ENCODE assay signal across 17 cellular contexts in genomic region chr14:68670344-68670725, GRCh38.
DNase-seq lines count a peak whose midpoint lies in the region; ATAC-seq and TF ChIP-seq lines count a peak whose summit lies in the region.
"Had no signal": no experiment of that assay in that cellular context is flagged by ENCODE, and none has a peak within 500 bp of the region (broad histone marks: within the 10 kb centered on the region; RNA-seq: fewer than 3 reads in every experiment).

No MANE protein-coding gene starts in this region.

- peak overlapping the region; percentile 78 for H3K27ac Mint-ChIP-seq in HFFc6
- no peak overlapping the region for H3K27ac Mint-ChIP-seq in natural killer cell treated with Interleukin-12 subunit alpha and Interleukin-12 subunit beta and Interleukin-15 and Interleukin-18, amount 100 ng/mL, for 72 hours
- H3K27ac Mint-ChIP-seq: activated B cell treated with CpG ODN at 0.5 μM for 24 hours had no signal

- H3K4me3 Mint-ChIP-seq in HFFc6, result peak overlapping the region; percentile 24; the same call in 1 of the 2 replicates
- H3K4me3 Mint-ChIP-seq in natural killer cell treated with Interleukin-12 subunit alpha and Interleukin-12 subunit beta and Interleukin-15 and Interleukin-18, amount 100 ng/mL, for 72 hours, result no peak overlapping the region
- H3K4me3 Mint-ChIP-seq: activated B cell treated with CpG ODN at 0.5 μM for 24 hours had no signal

- 90 to 92% methylated on average over 1 of the region's 1 CpG for WGBS in esophagus, 2 donors
- 64 to 91% (median 84%) methylated on average over 1 of the region's 1 CpG for WGBS in stomach, 5 donors

- TF ChIP-seq POLR2A in stomach (IDR thresholded peaks at IDR 0.05), result no peak

- H3K4me1 ChIP-seq in esophagus (ENCODE audit: control insufficient read depth in 2 of 2, insufficient read depth in 2 of 2, low read length in 1 of 2), result peaks cover 15 to 22% of the 10 kb centered on the region in 2 donors
- H3K4me1 ChIP-seq in stomach, result peaks cover 60 to 87% (median 71%) of the 10 kb centered on the region in 4 donors

- H3K9me3 ChIP-seq in esophagus (ENCODE audit: control insufficient read depth in 2 of 2, insufficient read depth in 1 of 2, low read depth in 1 of 2, low read length in 1 of 2), result no peaks in the 10 kb centered on the region
- no peaks in the 10 kb centered on the region for H3K9me3 ChIP-seq in stomach

- ATAC-seq in natural killer cell treated with Interleukin-12 subunit alpha and Interleukin-12 subunit beta and Interleukin-15 and Interleukin-18, amount 100 ng/mL, for 72 hours, result no peak

- TF ChIP-seq CTCF in HFFc6 (IDR thresholded peaks at IDR 0.05), result no peak
- TF ChIP-seq CTCF in stomach (IDR thresholded peaks at IDR 0.05), result no peak

- H3K4me3 ChIP-seq in esophagus (ENCODE audit: low read depth in 1 of 2, low read length in 2 of 2), result no peak overlapping the region
- no peak overlapping the region for H3K4me3 ChIP-seq in stomach

- H3K27me3 ChIP-seq in esophagus (ENCODE audit: control insufficient read depth in 1 of 2, insufficient read depth in 2 of 2, low read length in 2 of 2), result no peaks in the 10 kb centered on the region
- H3K27me3 ChIP-seq in stomach, result no peaks in the 10 kb centered on the region

- DNase-seq in HFFc6, result no peak
- peak; percentile 76 for DNase-seq in mesenteric fat pad (ENCODE audit: low spot score)
- DNase-seq in stomach, result peak; percentile 21
- no peak for DNase-seq in D341Med (ENCODE audit: low spot score)
- DNase-seq in natural killer cell treated with Interleukin-12 subunit alpha and Interleukin-12 subunit beta and Interleukin-15 and Interleukin-18, amount 100 ng/mL, for 72 hours (ENCODE audit: low spot score), result no peak
- DNase-seq in hepatic stellate cell (ENCODE audit: low spot score), result no peak
- DNase-seq in RPMI8226, result no peak
- DNase-seq: activated B cell treated with CpG ODN at 0.5 μM for 24 hours; activated naive CD4-positive, alpha-beta T cell treated with anti-CD3 and anti-CD28 coated beads, Interleukin-2, amount 50 U/mL, for 16 hours; Calu3; effector CD4-positive, alpha-beta T cell; mesendoderm; NCI-H2029; NCI-H526 treated with DMSO at 0.1 percent for 48 hours; occipital lobe; substantia nigra had no signal

- no peaks in the 10 kb centered on the region for H3K9me3 Mint-ChIP-seq in HFFc6
- no peaks in the 10 kb centered on the region for H3K9me3 Mint-ChIP-seq in natural killer cell treated with Interleukin-12 subunit alpha and Interleukin-12 subunit beta and Interleukin-15 and Interleukin-18, amount 100 ng/mL, for 72 hours
- H3K9me3 Mint-ChIP-seq: activated B cell treated with CpG ODN at 0.5 μM for 24 hours had no signal

- H3K36me3 ChIP-seq in esophagus (ENCODE audit: control insufficient read depth in 2 of 2, insufficient read depth in 2 of 2, low read length in 1 of 2), result no peaks in the 10 kb centered on the region
- H3K36me3 ChIP-seq in stomach, result no peaks in the 10 kb centered on the region

- H3K4me1 Mint-ChIP-seq in HFFc6 (ENCODE audit: low read depth), result peaks cover 84% of the 10 kb centered on the region
- H3K4me1 Mint-ChIP-seq in natural killer cell treated with Interleukin-12 subunit alpha and Interleukin-12 subunit beta and Interleukin-15 and Interleukin-18, amount 100 ng/mL, for 72 hours (ENCODE audit: low read depth in 2 of 2), result peaks cover 8% of the 10 kb centered on the region in 2 donors

- TF ChIP-seq EP300 in stomach (IDR thresholded peaks at IDR 0.05), result no peak

- peak overlapping the region; percentile 82 to 87 for H3K27ac ChIP-seq in esophagus (ENCODE audit: low read depth in 2 of 2, low read length in 1 of 2)
- peak overlapping the region in 4 of 5 donors; percentile 48 to 77 (median 76) for H3K27ac ChIP-seq in stomach

- intact Hi-C loops in stomach (cut with DNase I; ENCODE audit: low total_unique reads), result no loop called here

- no peaks in the 10 kb centered on the region; the same call in 1 of the 2 replicates for H3K27me3 Mint-ChIP-seq in HFFc6 (ENCODE audit: insufficient read depth)
- H3K27me3 Mint-ChIP-seq in natural killer cell treated with Interleukin-12 subunit alpha and Interleukin-12 subunit beta and Interleukin-15 and Interleukin-18, amount 100 ng/mL, for 72 hours, result peaks cover 0 to 2% of the 10 kb centered on the region in 2 donors
- H3K27me3 Mint-ChIP-seq: activated B cell treated with CpG ODN at 0.5 μM for 24 hours had no signal

- no peaks in the 10 kb centered on the region for H3K36me3 Mint-ChIP-seq in HFFc6 (ENCODE audit: low read depth)
- H3K36me3 Mint-ChIP-seq in natural killer cell treated with Interleukin-12 subunit alpha and Interleukin-12 subunit beta and Interleukin-15 and Interleukin-18, amount 100 ng/mL, for 72 hours, result no peaks in the 10 kb centered on the region

Comparison
In these comparisons a context has a peak if more than half of its experiments do, and no peak if none do; other contexts are left out.
1. DNase-seq: peak in mesenteric fat pad (single experiment) and stomach (single experiment); none in HFFc6 (single experiment), D341Med (single experiment), natural killer cell treated with Interleukin-12 subunit alpha and Interleukin-12 subunit beta and Interleukin-15 and Interleukin-18, amount 100 ng/mL, for 72 hours (single experiment), hepatic stellate cell (single experiment) and RPMI8226 (single experiment).